In the genomic region with DNA sequence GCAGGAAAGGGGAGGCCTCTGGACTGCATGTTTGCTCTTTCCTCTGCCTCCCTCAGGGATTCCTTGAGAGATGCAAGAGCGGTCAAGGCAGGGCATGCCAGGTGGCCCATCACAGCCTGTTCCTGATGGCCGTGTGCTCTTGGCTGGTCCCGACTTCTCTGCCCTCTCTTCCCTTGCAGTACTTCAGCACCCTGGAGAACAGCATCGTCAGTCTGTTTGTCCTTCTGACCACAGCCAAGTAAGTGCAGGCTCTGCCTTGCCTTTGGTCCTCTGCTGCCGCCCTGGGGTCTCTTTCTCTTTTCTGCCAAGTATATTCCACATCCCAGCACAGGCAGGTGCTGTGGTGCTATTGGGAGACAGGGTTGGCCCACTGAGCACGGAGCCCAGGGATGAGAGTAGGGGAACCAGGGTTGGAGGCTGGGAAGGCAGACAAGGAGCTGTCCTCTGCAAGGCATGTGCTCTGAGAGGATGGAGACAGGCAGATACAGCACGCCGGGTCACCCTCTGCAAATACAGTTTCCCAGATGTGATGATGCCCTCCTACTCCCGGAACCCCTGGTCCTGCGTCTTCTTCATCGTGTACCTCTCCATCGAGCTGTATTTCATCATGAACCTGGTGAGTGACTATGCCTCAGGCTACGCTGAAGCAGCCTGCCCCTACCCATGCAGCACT, we compare ENCODE assay signal across 14 cellular contexts. TPM values are rescaled to one million over a fixed set of nuclear protein-coding genes. Genes with fewer than 3 reads are reported as not detected.
DNase-seq lines count a peak whose midpoint lies in the region; ATAC-seq and TF ChIP-seq lines count a peak whose summit lies in the region.
"Had no signal": no experiment of that assay in that cellular context is flagged by ENCODE, and none has a peak within 500 bp of the region (broad histone marks: within the 10 kb centered on the region; RNA-seq: fewer than 3 reads in every experiment).

No MANE protein-coding gene starts in this region.

- H3K4me3 Mint-ChIP-seq in Caco-2 (ENCODE audit: unreplicated experiment) (no peak overlapping the region), mesothelial cell of epicardium (no peak overlapping the region)
- H3K4me3 Mint-ChIP-seq: activated naive CD4-positive, alpha-beta T cell treated with anti-CD3 and anti-CD28 coated beads, Interleukin-2, amount 10 ng/mL, durations not matched to agents 7 days and 5 days had no signal

- H3K27me3 Mint-ChIP-seq in Caco-2 (ENCODE audit: insufficient read depth, unreplicated experiment) (no peaks in the 10 kb centered on the region), mesothelial cell of epicardium (ENCODE audit: low read depth) (no peaks in the 10 kb centered on the region)
- H3K27me3 Mint-ChIP-seq: activated naive CD4-positive, alpha-beta T cell treated with anti-CD3 and anti-CD28 coated beads, Interleukin-2, amount 10 ng/mL, durations not matched to agents 7 days and 5 days had no signal

- no peak for TF ChIP-seq EP300 in esophagus muscularis mucosa (IDR thresholded peaks at IDR 0.05)

- no peaks in the 10 kb centered on the region for H3K9me3 Mint-ChIP-seq in Caco-2 (ENCODE audit: unreplicated experiment)
- H3K9me3 Mint-ChIP-seq in mesothelial cell of epicardium, result no peaks in the 10 kb centered on the region
- H3K9me3 Mint-ChIP-seq: activated naive CD4-positive, alpha-beta T cell treated with anti-CD3 and anti-CD28 coated beads, Interleukin-2, amount 10 ng/mL, durations not matched to agents 7 days and 5 days had no signal

- peaks cover 27 to 32% (median 28%) of the 10 kb centered on the region in 4 donors for H3K4me1 ChIP-seq in esophagus muscularis mucosa
- peaks cover 12% of the 10 kb centered on the region for H3K4me1 ChIP-seq in Caco-2

- H3K4me3 ChIP-seq in AG10803 (ENCODE audit: low read length) (no peak overlapping the region), esophagus muscularis mucosa (no peak overlapping the region), Caco-2 (ENCODE audit: low read depth, low read length) (no peak overlapping the region)
- H3K4me3 ChIP-seq: lung had no signal

- no peak for TF ChIP-seq CTCF in AG10803 (conservative IDR thresholded peaks at IDR 0.05; ENCODE audit: low read length)
- no peak for TF ChIP-seq CTCF in esophagus muscularis mucosa (IDR thresholded peaks at IDR 0.05)
- no peak for TF ChIP-seq CTCF in Caco-2 (IDR thresholded peaks at IDR 0.05; ENCODE audit: insufficient read depth in 1 of 2, low read depth in 1 of 2, low read length in 1 of 2, severe bottlenecking in 1 of 2, unreplicated experiment in 1 of 2)
- no peak for TF ChIP-seq CTCF in mesothelial cell of epicardium (IDR thresholded peaks at IDR 0.05; ENCODE audit: unreplicated experiment)

- BruUV-seq in Caco-2 (replicated peaks; lab: Mats Ljungman, UMichigan), result no TSS peak

- POLR2A ChIA-PET in Caco-2 (lab: Charles Lee), result no interaction called here

- ATAC-seq in GM19035 (IDR thresholded peaks at IDR 0.05; ENCODE audit: unreplicated experiment) (no peak), HG03565 (IDR thresholded peaks at IDR 0.05; ENCODE audit: unreplicated experiment) (no peak)

- intact Hi-C loops in esophagus muscularis mucosa (cut with DNase I), result no loop called here
- intact Hi-C loops in posterior vena cava (cut with DNase I), result no loop called here
- intact Hi-C loops in Caco-2 (cut with micrococcal nuclease; ENCODE audit: unreplicated experiment), result loop anchor here (5.0 kb wide), 1 partner anchor 76 kb away; no protein-coding TSS in a partner anchor

- TF ChIP-seq POLR2A in esophagus muscularis mucosa (IDR thresholded peaks at IDR 0.05; ENCODE audit: low read depth), result no peak

- no peaks in the 10 kb centered on the region for H3K27me3 ChIP-seq in esophagus muscularis mucosa
- no peaks in the 10 kb centered on the region for H3K27me3 ChIP-seq in Caco-2 (replicated peaks; ENCODE audit: control insufficient read depth, insufficient read depth, low read length)

- DNase-seq in AG10803 (ENCODE audit: low read depth) (peak; percentile 7), esophagus muscularis mucosa (ENCODE audit: extremely low spot score) (no peak), posterior vena cava (ENCODE audit: low spot score) (peak; percentile 79), Caco-2 (no peak), mesothelial cell of epicardium (ENCODE audit: low spot score in 2 of 2, unreplicated experiment in 2 of 2) (no peak)
- DNase-seq: activated naive CD4-positive, alpha-beta T cell treated with anti-CD3 and anti-CD28 coated beads, Interleukin-2, amount 10 ng/mL, durations not matched to agents 7 days and 5 days; GOT3; NCI-H2171 treated with DMSO at 0.1 percent for 48 hours; occipital lobe; stimulated activated CD4-positive, alpha-beta T cell treated with anti-CD3 and anti-CD28 coated beads, Interleukin-15, amount 100 ng/mL, for 24 hours had no signal

- H3K36me3 ChIP-seq in esophagus muscularis mucosa (peaks cover 28 to 93% (median 69%) of the 10 kb centered on the region in 4 donors), Caco-2 (ENCODE audit: control insufficient read depth, insufficient read depth, low read length) (peaks cover 3% of the 10 kb centered on the region; the same call in 1 of the 2 replicates)

- H3K27ac ChIP-seq in esophagus muscularis mucosa (replicated peaks in 1 of 4), result peak overlapping the region; percentile 52 to 76 (median 64)

- H3K36me3 Mint-ChIP-seq in Caco-2 (ENCODE audit: insufficient read depth, unreplicated experiment) (peaks cover 14% of the 10 kb centered on the region), mesothelial cell of epicardium (peaks cover 8% of the 10 kb centered on the region)

- CTCF ChIA-PET in Caco-2 (lab: Charles Lee), result no interaction called here

- H3K27ac Mint-ChIP-seq in Caco-2 (ENCODE audit: unreplicated experiment) (no peak overlapping the region), mesothelial cell of epicardium (no peak overlapping the region)
- H3K27ac Mint-ChIP-seq: activated naive CD4-positive, alpha-beta T cell treated with anti-CD3 and anti-CD28 coated beads, Interleukin-2, amount 10 ng/mL, durations not matched to agents 7 days and 5 days had no signal

- 86% methylated on average over 13 of the region's 13 CpGs for WGBS in esophagus muscularis mucosa

- H3K4me1 Mint-ChIP-seq in Caco-2 (ENCODE audit: low read depth, unreplicated experiment) (peaks cover 8% of the 10 kb centered on the region), mesothelial cell of epicardium (peaks cover 13% of the 10 kb centered on the region)

- H3K9me3 ChIP-seq in esophagus muscularis mucosa, result no peaks in the 10 kb centered on the region
- H3K9me3 ChIP-seq in Caco-2, result no peaks in the 10 kb centered on the region

TF ChIP-seq in PFSK-1, 5 proteins besides CTCF, POLR2A, EP300 and RAD21:
- no peak for TF ChIP-seq FOXP2 (optimal IDR thresholded peaks at IDR 0.05; ENCODE audit: borderline replicate concordance, extremely low read depth, extremely low read length, insufficient read depth)
- TF ChIP-seq, protein P1, sequence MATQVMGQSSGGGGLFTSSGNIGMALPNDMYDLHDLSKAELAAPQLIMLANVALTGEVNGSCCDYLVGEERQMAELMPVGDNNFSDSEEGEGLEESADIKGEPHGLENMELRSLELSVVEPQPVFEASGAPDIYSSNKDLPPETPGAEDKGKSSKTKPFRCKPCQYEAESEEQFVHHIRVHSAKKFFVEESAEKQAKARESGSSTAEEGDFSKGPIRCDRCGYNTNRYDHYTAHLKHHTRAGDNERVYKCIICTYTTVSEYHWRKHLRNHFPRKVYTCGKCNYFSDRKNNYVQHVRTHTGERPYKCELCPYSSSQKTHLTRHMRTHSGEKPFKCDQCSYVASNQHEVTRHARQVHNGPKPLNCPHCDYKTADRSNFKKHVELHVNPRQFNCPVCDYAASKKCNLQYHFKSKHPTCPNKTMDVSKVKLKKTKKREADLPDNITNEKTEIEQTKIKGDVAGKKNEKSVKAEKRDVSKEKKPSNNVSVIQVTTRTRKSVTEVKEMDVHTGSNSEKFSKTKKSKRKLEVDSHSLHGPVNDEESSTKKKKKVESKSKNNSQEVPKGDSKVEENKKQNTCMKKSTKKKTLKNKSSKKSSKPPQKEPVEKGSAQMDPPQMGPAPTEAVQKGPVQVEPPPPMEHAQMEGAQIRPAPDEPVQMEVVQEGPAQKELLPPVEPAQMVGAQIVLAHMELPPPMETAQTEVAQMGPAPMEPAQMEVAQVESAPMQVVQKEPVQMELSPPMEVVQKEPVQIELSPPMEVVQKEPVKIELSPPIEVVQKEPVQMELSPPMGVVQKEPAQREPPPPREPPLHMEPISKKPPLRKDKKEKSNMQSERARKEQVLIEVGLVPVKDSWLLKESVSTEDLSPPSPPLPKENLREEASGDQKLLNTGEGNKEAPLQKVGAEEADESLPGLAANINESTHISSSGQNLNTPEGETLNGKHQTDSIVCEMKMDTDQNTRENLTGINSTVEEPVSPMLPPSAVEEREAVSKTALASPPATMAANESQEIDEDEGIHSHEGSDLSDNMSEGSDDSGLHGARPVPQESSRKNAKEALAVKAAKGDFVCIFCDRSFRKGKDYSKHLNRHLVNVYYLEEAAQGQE (IDR thresholded peaks at IDR 0.05; ENCODE audit: insufficient read depth in 1 of 2, low read depth in 2 of 2, low read length in 2 of 2), result peak; percentile 72 to 88
TF ChIP-seq in PFSK-1: peak in this region for 1.

RNA-seq across cellular contexts. Expression of a gene that starts 51.9 kb away (rescaled TPM):
- polyA plus RNA-seq in PFSK-1 (2012; ENCODE audit: insufficient read length, low read depth), result 30.5 TPM
- total RNA-seq in esophagus muscularis mucosa (10 to 100 TPM; 31.1 to 54.0 (median 34.5) TPM), posterior vena cava (10 to 100 TPM; 28.8 to 50.8 TPM), Caco-2 (2022) (54.4 and 55.9 TPM in 2 replicates), mesothelial cell of epicardium (40.0 to 46.0 TPM (median 42.7 TPM) in 3 replicates)

Comparison
In these comparisons a context has a peak if more than half of its experiments do, and no peak if none do; other contexts are left out.
1. DNase-seq: peak in AG10803 (single experiment) and posterior vena cava (single experiment); none in esophagus muscularis mucosa (single experiment), Caco-2 (0 of 2) and mesothelial cell of epicardium (0 of 2).